Comparison of ENCODE assay signal across 38 cellular contexts in the genomic region with DNA sequence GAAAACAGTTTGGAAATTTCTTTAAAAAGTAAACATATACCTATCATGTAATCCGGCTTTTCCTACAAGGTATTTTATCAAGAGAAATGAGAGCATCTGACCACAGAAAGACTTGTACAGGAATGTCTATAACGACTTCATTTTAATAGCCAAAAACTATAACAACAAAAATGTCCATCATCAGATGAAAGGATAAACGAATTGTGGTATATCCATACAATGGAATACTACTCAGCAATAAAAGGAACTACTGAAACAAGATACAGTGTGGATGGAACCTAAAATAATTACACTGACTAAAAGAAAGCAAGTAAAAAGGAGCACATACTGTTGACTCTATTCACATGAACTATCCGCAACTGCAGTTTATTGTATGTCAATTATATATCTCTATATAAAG. TPM values are rescaled to one million over a fixed set of nuclear protein-coding genes. Genes with fewer than 3 reads are reported as not detected.
"Had no signal": no experiment of that assay in that cellular context is flagged by ENCODE, and none has a peak within 500 bp of the region (broad histone marks: within the 10 kb centered on the region; RNA-seq: fewer than 3 reads in every experiment).

No MANE protein-coding gene starts in this region.

- H3K4me3 ChIP-seq: MG63 had no signal

- H3K9me3 ChIP-seq: MG63 had no signal

- H3K4me2 ChIP-seq: KMS-11 had no signal

- DNase-seq: Karpas-422, Kasumi-1, KG1, MG63, MM.1S, MV-4-11, NCI-H1048, NCI-H1092, NCI-H1092 treated with DMSO at 0.1 percent for 48 hours, NCI-H1105, NCI-H1105 treated with DMSO at 0.1 percent for 48 hours, NCI-H1417, NCI-H1417 treated with DMSO at 0.1 percent for 48 hours, NCI-H1436, NCI-H1436 treated with DMSO at 0.1 percent for 48 hours, NCI-H146, NCI-H1694, NCI-H1694 treated with DMSO at 0.1 percent for 48 hours, NCI-H187, NCI-H187 treated with DMSO at 0.1 percent for 48 hours, NCI-H1930, NCI-H2029, NCI-H2029 treated with DMSO at 0.1 percent for 48 hours, NCI-H2081, NCI-H2081 treated with DMSO at 0.1 percent for 48 hours, NCI-H2107, NCI-H2171, NCI-H2171 treated with DMSO at 0.1 percent for 48 hours, NCI-H2227 treated with DMSO at 0.1 percent for 48 hours, NCI-H226, NCI-H345, NCI-H446, NCI-H446 treated with DMSO at 0.1 percent for 48 hours had no signal

- H3K36me3 ChIP-seq: MG63 had no signal

- H3K9ac ChIP-seq: KMS-11 had no signal

- H3K27ac ChIP-seq: KMS-11 had no signal

RNA-seq across cellular contexts. Expression of gene FTMT, which starts 1.4 kb away (rescaled TPM):
- total RNA-seq: LHCN-M2, M059J, MCF 10A, NCI-H460 had no signal
